12 cellular contexts compared by ENCODE assay signal in the genomic region with DNA sequence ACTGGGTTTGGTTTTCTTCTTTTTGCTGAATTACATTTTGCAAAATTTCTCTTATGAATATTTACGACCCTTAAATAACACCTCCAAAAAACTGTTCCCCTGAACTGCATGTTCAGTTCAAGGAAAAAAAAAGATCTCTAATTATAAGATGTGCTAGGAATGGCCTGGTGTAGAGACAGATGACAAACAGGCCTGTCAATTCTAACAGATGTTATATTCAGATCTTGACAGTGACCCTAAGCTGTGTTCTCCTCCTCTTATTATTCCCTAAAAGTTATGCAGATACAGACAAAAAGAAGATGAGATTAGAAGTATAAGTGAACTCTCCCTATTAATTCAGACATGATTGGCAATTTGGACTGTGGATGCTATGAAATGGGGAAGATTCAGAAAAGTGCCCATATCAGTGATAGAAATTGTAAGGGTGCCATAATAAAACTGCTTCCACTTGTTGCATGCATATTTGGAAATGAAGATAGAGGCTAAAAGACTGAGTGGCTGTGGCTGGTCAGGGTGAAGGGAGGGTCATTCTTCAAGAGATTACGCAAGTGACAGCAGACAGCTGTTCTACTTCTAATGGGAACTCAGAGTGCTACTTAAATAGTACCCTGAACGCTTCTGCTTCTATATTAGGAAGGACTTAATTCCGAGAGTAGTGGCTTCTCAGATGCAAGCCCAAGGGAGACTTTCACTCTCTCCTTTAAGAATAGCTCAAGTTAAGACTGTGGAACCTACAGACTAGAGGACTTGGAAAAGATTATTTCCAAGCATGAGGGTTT.
DNase-seq lines count a peak whose midpoint lies in the region; ATAC-seq, FAIRE-seq and TF ChIP-seq lines count a peak whose summit lies in the region.
"Had no signal": no experiment of that assay in that cellular context is flagged by ENCODE, and none has a peak within 500 bp of the region (broad histone marks: within the 10 kb centered on the region; RNA-seq: fewer than 3 reads in every experiment).

No MANE protein-coding gene starts in this region.

- TF ChIP-seq CTCF in foreskin fibroblast (IDR thresholded peaks at IDR 0.05; ENCODE audit: low read depth, low read length) (no peak), pancreas (IDR thresholded peaks at IDR 0.05) (no peak), osteoblast (IDR thresholded peaks at IDR 0.05; ENCODE audit: extremely low read depth, low read depth, low read length) (no peak)

- H3K27me3 ChIP-seq in pancreas (no peaks in the 10 kb centered on the region), osteoblast (ENCODE audit: insufficient read depth, low read length) (no peaks in the 10 kb centered on the region)

- no peak overlapping the region for H2AFZ ChIP-seq in osteoblast (ENCODE audit: low read length)

- H3K27ac ChIP-seq in pancreas (peak overlapping the region in 3 of 4 donors; percentile 11 to 49 (median 24)), osteoblast (ENCODE audit: low read depth, low read length) (no peak overlapping the region)
- H3K27ac ChIP-seq: VCaP had no signal

- no peaks in the 10 kb centered on the region for H3K9me3 ChIP-seq in pancreas
- H3K9me3 ChIP-seq in osteoblast (ENCODE audit: low read depth, low read length): no peaks in the 10 kb centered on the region

- WGBS in pancreas, 2 donors: 42 to 46% methylated on average over 4 of the region's 4 CpGs

- H4K20me1 ChIP-seq in osteoblast (ENCODE audit: insufficient read depth, low read length): no peaks in the 10 kb centered on the region

- no peak for FAIRE-seq in pancreas (lab: Jason Lieb, UNC)

- no peak overlapping the region for H3K4me2 ChIP-seq in osteoblast (ENCODE audit: insufficient read depth, low read length)

- DNase-seq in AG08396 (ENCODE audit: low spot score): peak; percentile 9
- DNase-seq in NOMO-1 (lab: John Stamatoyannopoulos, UW; ENCODE audit: unreplicated experiment in 2 of 2): peak; percentile 8 to 60
- peak; percentile 48 to 73 for DNase-seq in foreskin fibroblast
- no peak for DNase-seq in pancreas
- DNase-seq in osteoblast (ENCODE audit: insufficient read length, low spot score, missing footprints): no peak
- DNase-seq: ACHN; activated effector memory CD4-positive, alpha-beta T cell treated with Interleukin-2 at 50 U/mL for 16 hours; NK-92 treated with Interleukin-12 subunit alpha and Interleukin-12 subunit beta, amount 100 ng/mL, for 24 hours had no signal

- H3K36me3 ChIP-seq in pancreas: no peaks in the 10 kb centered on the region
- no peaks in the 10 kb centered on the region for H3K36me3 ChIP-seq in osteoblast (ENCODE audit: insufficient read depth, low read length)

- intact Hi-C loops in pancreas (cut with DNase I): no loop called here

- H3K4me3 ChIP-seq in foreskin fibroblast (ENCODE audit: low read depth in 1 of 2, low read length in 2 of 2) (no peak overlapping the region), pancreas (no peak overlapping the region), osteoblast (ENCODE audit: insufficient read depth, low read length) (no peak overlapping the region)

- H3K79me2 ChIP-seq in osteoblast (ENCODE audit: insufficient read depth, low read length): no peaks in the 10 kb centered on the region

- peak; percentile 23 to 68 (median 46) for ATAC-seq in pancreas
- ATAC-seq in GM18868 (IDR thresholded peaks at IDR 0.05; ENCODE audit: unreplicated experiment): no peak
- no peak for ATAC-seq in GM19397 (IDR thresholded peaks at IDR 0.05; ENCODE audit: unreplicated experiment)
- ATAC-seq in HG02938 (IDR thresholded peaks at IDR 0.05; ENCODE audit: unreplicated experiment): no peak

- H3K4me1 ChIP-seq in pancreas (peaks cover 11 to 22% (median 14%) of the 10 kb centered on the region in 3 donors), osteoblast (ENCODE audit: insufficient read depth, low read length) (no peaks in the 10 kb centered on the region)

Comparison
In these comparisons a context has a peak if more than half of its experiments do, and no peak if none do; other contexts are left out.
1. DNase-seq: peak in AG08396 (single experiment), NOMO-1 (2 of 2) and foreskin fibroblast (2 of 2); none in pancreas (0 of 6) and osteoblast (single experiment).
2. ATAC-seq: peak in pancreas (4 of 4); none in GM18868 (single experiment), GM19397 (single experiment) and HG02938 (single experiment).